1 cellular context compared by ENCODE assay signal in the genomic region with DNA sequence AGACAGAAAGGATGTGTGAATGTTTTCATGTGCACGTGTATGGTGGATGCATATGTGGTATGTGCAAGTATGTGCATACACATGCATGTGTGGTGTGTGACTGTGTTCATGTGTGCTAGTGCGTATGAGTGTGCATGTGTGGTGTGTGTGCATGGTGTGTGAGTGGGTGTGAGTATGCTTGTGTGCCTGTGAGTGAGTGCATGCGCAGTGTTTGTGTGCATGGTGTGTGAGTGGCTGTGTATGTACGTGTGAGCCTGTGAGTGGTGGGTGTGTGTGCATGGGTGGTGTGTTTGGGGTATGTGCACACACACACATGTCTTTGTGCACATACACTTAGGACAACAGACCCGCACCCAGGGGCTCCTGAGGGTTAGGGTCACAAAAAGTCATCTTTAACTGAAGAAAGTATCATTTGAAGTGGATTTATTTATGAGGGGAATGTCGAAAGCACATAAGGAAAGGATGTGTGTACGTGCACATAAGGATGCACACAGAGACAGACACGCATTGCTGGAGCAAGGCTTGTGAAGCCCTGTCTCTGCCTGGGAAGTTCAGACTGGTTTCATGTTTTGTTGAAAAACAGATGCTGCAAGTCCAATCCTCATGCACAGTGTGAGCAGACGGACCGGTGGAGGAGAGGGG.
TF ChIP-seq lines count a peak whose summit lies in the region.

No MANE protein-coding gene starts in this region.

TF ChIP-seq in endothelial cell of umbilical vein, 7 proteins besides CTCF, POLR2A, EP300 and RAD21:
- TF ChIP-seq, protein P1, sequence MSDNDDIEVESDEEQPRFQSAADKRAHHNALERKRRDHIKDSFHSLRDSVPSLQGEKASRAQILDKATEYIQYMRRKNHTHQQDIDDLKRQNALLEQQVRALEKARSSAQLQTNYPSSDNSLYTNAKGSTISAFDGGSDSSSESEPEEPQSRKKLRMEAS (IDR thresholded peaks at IDR 0.05; ENCODE audit: insufficient read depth, insufficient read length), result no peak
- TF ChIP-seq EZH2 (IDR thresholded peaks at IDR 0.05; ENCODE audit: borderline replicate concordance, low read depth, low read length, severe bottlenecking), result no peak
- no peak for TF ChIP-seq POLR2AphosphoS5 (IDR thresholded peaks at IDR 0.05; ENCODE audit: insufficient read depth, low read depth, low read length)
- TF ChIP-seq FOS (IDR thresholded peaks at IDR 0.05; ENCODE audit: borderline replicate concordance, insufficient read depth, low read length), result no peak
- no peak for TF ChIP-seq MYC (IDR thresholded peaks at IDR 0.05; ENCODE audit: low read depth, low read length)
